ENCODE assay signal across 1 cellular context in the genomic region with DNA sequence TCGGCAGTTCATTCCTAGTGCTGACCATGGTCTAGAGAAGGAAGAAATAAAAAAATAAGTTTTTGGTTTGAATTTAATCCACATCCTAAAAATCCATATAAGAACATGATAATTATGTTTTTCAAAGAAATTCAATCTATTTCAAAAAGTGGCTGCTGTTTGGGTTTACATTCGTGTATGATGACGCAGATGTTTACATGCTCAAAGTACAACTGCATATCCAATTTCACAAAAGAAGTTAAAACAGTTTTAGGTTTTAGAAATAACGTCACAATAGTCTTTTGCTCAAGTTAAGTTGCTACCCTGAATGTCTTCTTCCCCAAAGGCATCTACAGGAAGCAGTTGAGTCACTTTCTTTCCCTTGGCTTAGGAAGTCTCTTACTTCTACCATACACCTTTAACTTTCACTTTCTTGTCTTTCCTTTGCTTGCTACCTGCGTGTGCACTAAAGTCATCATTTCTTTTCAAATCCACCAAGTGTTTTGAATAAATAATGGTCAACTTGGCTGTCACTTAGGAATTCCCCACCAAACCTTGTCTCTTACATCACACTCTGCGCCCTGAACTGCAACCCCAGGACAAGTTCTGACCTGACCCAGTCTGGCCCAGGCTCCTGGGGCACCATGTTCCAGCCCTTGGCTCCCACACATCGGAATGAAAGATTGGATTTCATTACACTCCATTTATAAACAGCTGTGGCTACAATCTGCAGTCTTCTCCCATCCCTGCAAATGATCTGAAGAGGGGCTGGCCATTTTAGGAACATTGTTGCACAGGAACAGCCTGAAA.
TF ChIP-seq lines count a peak whose summit lies in the region.

No MANE protein-coding gene starts in this region.

TF ChIP-seq in HepG2, 621 proteins besides CTCF, POLR2A, EP300 and RAD21:
- TF ChIP-seq ZNF614 (CRISPR knock-in tag; IDR thresholded peaks at IDR 0.05; ENCODE audit: borderline replicate concordance) = no peak
- TF ChIP-seq ZNF839 (CRISPR knock-in tag; IDR thresholded peaks at IDR 0.05; ENCODE audit: borderline replicate concordance) = no peak
- peak; percentile 80; the same call in 1 of the 2 replicates for TF ChIP-seq SIX1 (CRISPR knock-in tag; IDR thresholded peaks at IDR 0.05; ENCODE audit: borderline replicate concordance)
- TF ChIP-seq ZNF468 (CRISPR knock-in tag; IDR thresholded peaks at IDR 0.05) = no peak
- no peak for TF ChIP-seq ZNF749 (CRISPR knock-in tag; IDR thresholded peaks at IDR 0.05; ENCODE audit: borderline replicate concordance)
- TF ChIP-seq, protein P1, sequence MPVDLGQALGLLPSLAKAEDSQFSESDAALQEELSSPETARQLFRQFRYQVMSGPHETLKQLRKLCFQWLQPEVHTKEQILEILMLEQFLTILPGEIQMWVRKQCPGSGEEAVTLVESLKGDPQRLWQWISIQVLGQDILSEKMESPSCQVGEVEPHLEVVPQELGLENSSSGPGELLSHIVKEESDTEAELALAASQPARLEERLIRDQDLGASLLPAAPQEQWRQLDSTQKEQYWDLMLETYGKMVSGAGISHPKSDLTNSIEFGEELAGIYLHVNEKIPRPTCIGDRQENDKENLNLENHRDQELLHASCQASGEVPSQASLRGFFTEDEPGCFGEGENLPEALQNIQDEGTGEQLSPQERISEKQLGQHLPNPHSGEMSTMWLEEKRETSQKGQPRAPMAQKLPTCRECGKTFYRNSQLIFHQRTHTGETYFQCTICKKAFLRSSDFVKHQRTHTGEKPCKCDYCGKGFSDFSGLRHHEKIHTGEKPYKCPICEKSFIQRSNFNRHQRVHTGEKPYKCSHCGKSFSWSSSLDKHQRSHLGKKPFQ (CRISPR knock-in tag; IDR thresholded peaks at IDR 0.05; ENCODE audit: insufficient replicate concordance) = no peak
- no peak for TF ChIP-seq FOXA1 (IDR thresholded peaks at IDR 0.05)
- TF ChIP-seq FOXA1 (CRISPR knock-in tag; IDR thresholded peaks at IDR 0.05) = 0 out of 2 replicates have a peak, but pooled peaks have one; percentile 27
- TF ChIP-seq CREB1 (IDR thresholded peaks at IDR 0.05) = peak; percentile 74
- no peak for TF ChIP-seq CREB1 (CRISPR knock-in tag; IDR thresholded peaks at IDR 0.05)
- TF ChIP-seq, protein P2, sequence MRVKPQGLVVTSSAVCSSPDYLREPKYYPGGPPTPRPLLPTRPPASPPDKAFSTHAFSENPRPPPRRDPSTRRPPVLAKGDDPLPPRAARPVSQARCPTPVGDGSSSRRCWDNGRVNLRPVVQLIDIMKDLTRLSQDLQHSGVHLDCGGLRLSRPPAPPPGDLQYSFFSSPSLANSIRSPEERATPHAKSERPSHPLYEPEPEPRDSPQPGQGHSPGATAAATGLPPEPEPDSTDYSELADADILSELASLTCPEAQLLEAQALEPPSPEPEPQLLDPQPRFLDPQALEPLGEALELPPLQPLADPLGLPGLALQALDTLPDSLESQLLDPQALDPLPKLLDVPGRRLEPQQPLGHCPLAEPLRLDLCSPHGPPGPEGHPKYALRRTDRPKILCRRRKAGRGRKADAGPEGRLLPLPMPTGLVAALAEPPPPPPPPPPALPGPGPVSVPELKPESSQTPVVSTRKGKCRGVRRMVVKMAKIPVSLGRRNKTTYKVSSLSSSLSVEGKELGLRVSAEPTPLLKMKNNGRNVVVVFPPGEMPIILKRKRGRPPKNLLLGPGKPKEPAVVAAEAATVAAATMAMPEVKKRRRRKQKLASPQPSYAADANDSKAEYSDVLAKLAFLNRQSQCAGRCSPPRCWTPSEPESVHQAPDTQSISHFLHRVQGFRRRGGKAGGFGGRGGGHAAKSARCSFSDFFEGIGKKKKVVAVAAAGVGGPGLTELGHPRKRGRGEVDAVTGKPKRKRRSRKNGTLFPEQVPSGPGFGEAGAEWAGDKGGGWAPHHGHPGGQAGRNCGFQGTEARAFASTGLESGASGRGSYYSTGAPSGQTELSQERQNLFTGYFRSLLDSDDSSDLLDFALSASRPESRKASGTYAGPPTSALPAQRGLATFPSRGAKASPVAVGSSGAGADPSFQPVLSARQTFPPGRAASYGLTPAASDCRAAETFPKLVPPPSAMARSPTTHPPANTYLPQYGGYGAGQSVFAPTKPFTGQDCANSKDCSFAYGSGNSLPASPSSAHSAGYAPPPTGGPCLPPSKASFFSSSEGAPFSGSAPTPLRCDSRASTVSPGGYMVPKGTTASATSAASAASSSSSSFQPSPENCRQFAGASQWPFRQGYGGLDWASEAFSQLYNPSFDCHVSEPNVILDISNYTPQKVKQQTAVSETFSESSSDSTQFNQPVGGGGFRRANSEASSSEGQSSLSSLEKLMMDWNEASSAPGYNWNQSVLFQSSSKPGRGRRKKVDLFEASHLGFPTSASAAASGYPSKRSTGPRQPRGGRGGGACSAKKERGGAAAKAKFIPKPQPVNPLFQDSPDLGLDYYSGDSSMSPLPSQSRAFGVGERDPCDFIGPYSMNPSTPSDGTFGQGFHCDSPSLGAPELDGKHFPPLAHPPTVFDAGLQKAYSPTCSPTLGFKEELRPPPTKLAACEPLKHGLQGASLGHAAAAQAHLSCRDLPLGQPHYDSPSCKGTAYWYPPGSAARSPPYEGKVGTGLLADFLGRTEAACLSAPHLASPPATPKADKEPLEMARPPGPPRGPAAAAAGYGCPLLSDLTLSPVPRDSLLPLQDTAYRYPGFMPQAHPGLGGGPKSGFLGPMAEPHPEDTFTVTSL (CRISPR knock-in tag; IDR thresholded peaks at IDR 0.05; ENCODE audit: borderline replicate concordance) = peak; percentile 23; the same call in 1 of the 2 replicates
- TF ChIP-seq ZMAT3 (CRISPR knock-in tag; conservative IDR thresholded peaks at IDR 0.05) = no peak
- TF ChIP-seq ZMYM4 (CRISPR knock-in tag; IDR thresholded peaks at IDR 0.05) = no peak
- no peak for TF ChIP-seq SNAPC2 (CRISPR knock-in tag; IDR thresholded peaks at IDR 0.05)
- TF ChIP-seq BCL6 (CRISPR knock-in tag; IDR thresholded peaks at IDR 0.05) = no peak
- TF ChIP-seq ZEB1 (IDR thresholded peaks at IDR 0.05; ENCODE audit: insufficient replicate concordance, low read depth) = no peak
- no peak for TF ChIP-seq SOX6 (IDR thresholded peaks at IDR 0.05)
- peak; percentile 15; the same call in 1 of the 2 replicates for TF ChIP-seq SOX6 (CRISPR knock-in tag; IDR thresholded peaks at IDR 0.05)
- TF ChIP-seq, protein P3, sequence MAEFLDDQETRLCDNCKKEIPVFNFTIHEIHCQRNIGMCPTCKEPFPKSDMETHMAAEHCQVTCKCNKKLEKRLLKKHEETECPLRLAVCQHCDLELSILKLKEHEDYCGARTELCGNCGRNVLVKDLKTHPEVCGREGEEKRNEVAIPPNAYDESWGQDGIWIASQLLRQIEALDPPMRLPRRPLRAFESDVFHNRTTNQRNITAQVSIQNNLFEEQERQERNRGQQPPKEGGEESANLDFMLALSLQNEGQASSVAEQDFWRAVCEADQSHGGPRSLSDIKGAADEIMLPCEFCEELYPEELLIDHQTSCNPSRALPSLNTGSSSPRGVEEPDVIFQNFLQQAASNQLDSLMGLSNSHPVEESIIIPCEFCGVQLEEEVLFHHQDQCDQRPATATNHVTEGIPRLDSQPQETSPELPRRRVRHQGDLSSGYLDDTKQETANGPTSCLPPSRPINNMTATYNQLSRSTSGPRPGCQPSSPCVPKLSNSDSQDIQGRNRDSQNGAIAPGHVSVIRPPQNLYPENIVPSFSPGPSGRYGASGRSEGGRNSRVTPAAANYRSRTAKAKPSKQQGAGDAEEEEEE (CRISPR knock-in tag; IDR thresholded peaks at IDR 0.05; ENCODE audit: borderline replicate concordance) = no peak
- no peak for TF ChIP-seq NR2F1 (CRISPR knock-in tag; IDR thresholded peaks at IDR 0.05)
- TF ChIP-seq WIZ (CRISPR knock-in tag; IDR thresholded peaks at IDR 0.05) = 0 out of 2 replicates have a peak, but pooled peaks have one; percentile 30
- no peak for TF ChIP-seq SRY (CRISPR knock-in tag; IDR thresholded peaks at IDR 0.05)
- no peak for TF ChIP-seq BRCA1 (CRISPR knock-in tag; IDR thresholded peaks at IDR 0.05)
- TF ChIP-seq FOXA3 (CRISPR knock-in tag; IDR thresholded peaks at IDR 0.05) = peak; percentile 45; the same call in 1 of the 2 replicates
- TF ChIP-seq ZNF552 (CRISPR knock-in tag; IDR thresholded peaks at IDR 0.05; ENCODE audit: borderline replicate concordance) = no peak
- TF ChIP-seq, protein P4, sequence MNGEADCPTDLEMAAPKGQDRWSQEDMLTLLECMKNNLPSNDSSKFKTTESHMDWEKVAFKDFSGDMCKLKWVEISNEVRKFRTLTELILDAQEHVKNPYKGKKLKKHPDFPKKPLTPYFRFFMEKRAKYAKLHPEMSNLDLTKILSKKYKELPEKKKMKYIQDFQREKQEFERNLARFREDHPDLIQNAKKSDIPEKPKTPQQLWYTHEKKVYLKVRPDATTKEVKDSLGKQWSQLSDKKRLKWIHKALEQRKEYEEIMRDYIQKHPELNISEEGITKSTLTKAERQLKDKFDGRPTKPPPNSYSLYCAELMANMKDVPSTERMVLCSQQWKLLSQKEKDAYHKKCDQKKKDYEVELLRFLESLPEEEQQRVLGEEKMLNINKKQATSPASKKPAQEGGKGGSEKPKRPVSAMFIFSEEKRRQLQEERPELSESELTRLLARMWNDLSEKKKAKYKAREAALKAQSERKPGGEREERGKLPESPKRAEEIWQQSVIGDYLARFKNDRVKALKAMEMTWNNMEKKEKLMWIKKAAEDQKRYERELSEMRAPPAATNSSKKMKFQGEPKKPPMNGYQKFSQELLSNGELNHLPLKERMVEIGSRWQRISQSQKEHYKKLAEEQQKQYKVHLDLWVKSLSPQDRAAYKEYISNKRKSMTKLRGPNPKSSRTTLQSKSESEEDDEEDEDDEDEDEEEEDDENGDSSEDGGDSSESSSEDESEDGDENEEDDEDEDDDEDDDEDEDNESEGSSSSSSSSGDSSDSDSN (CRISPR knock-in tag; IDR thresholded peaks at IDR 0.05) = no peak
- no peak for TF ChIP-seq FOXP1 (IDR thresholded peaks at IDR 0.05)
- peak; percentile 44; the same call in 1 of the 2 replicates for TF ChIP-seq FOXP1 (CRISPR knock-in tag; IDR thresholded peaks at IDR 0.05)
- TF ChIP-seq, protein P5, sequence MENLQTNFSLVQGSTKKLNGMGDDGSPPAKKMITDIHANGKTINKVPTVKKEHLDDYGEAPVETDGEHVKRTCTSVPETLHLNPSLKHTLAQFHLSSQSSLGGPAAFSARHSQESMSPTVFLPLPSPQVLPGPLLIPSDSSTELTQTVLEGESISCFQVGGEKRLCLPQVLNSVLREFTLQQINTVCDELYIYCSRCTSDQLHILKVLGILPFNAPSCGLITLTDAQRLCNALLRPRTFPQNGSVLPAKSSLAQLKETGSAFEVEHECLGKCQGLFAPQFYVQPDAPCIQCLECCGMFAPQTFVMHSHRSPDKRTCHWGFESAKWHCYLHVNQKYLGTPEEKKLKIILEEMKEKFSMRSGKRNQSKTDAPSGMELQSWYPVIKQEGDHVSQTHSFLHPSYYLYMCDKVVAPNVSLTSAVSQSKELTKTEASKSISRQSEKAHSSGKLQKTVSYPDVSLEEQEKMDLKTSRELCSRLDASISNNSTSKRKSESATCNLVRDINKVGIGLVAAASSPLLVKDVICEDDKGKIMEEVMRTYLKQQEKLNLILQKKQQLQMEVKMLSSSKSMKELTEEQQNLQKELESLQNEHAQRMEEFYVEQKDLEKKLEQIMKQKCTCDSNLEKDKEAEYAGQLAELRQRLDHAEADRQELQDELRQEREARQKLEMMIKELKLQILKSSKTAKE (CRISPR knock-in tag; IDR thresholded peaks at IDR 0.05; ENCODE audit: borderline replicate concordance) = no peak
